ENCODE assay signal across 23 cellular contexts in the genomic region with DNA sequence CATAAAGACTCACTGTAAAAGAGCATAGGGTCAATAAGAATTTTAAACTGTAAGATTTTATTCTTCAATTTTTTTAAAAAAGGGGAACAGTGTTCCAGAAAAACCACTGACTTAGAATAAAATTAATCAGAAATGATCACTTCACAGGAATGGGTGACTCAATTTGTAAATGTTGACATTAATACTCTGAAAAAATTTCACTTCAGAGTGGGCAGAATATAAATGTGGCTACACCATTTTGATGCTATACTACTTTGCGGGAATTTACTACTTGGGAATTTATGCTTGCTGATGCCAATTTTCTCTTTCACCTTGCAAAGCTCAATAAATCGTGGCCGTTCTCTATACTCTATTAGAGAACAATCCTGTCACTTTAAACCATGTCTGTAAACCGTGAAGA.
"Had no signal": no experiment of that assay in that cellular context is flagged by ENCODE, and none has a peak within 500 bp of the region (broad histone marks: within the 10 kb centered on the region; RNA-seq: fewer than 3 reads in every experiment).

No MANE protein-coding gene starts in this region.

- DNase-seq: islet precursor cell; left ventricle myocardium inferior; mesendoderm; naive B cell; natural killer cell; nephron progenitor cell; ovary; right lobe of liver; stimulated activated CD4-positive, alpha-beta T cell treated with anti-CD3 and anti-CD28 coated beads, Interleukin-12 subunit alpha, Interleukin-12 subunit beta, amount 100 ng/mL, for 4 hours; stimulated activated CD4-positive, alpha-beta T cell treated with anti-CD3 and anti-CD28 coated beads, Interleukin-15, amount 100 ng/mL, for 24 hours; stimulated activated CD4-positive, alpha-beta T cell treated with anti-CD3 and anti-CD28 coated beads, Interleukin-2, amount 100 ng/mL, for 24 hours; stimulated activated CD4-positive, alpha-beta T cell treated with anti-CD3 and anti-CD28 coated beads, Interleukin-4, amount 100 ng/mL, for 1 hour; stimulated activated naive B cell treated with anti-CD40 and anti-IgM and Interleukin-4, amounts not matched to agents 10 μg/mL and 1 μg/mL and 100 μg/mL, for 72 hours; stimulated activated naive CD8-positive, alpha-beta T cell treated with anti-CD3 and anti-CD28 coated beads, Interleukin-15, Interleukin-2, amounts not matched to agents 100 U/mL and 50 U/mL, for 24 hours; stomach; testis; thyroid gland; transverse colon; upper lobe of left lung had no signal

- H3K27ac ChIP-seq: left ventricle myocardium inferior, ovary, right atrium auricular region, right lobe of liver, stomach, testis, thyroid gland, transverse colon, upper lobe of left lung, vagina had no signal

- H3K27me3 ChIP-seq: ovary, right atrium auricular region, right lobe of liver, stomach, testis, thyroid gland, transverse colon, upper lobe of left lung, vagina had no signal

- H3K36me3 ChIP-seq: ovary had no signal

- ATAC-seq: natural killer cell; right lobe of liver; stimulated activated naive B cell treated with anti-CD40 and anti-IgM and Interleukin-4, amounts not matched to agents 10 μg/mL and 1 μg/mL and 100 μg/mL, for 72 hours; stimulated activated naive CD8-positive, alpha-beta T cell treated with anti-CD3 and anti-CD28 coated beads, Interleukin-15, Interleukin-2, amounts not matched to agents 100 U/mL and 50 U/mL, for 24 hours had no signal

- H3K4me1 ChIP-seq: left ventricle myocardium inferior, right atrium auricular region, right lobe of liver, stomach, testis, thyroid gland, transverse colon, upper lobe of left lung, vagina had no signal

- H3K9me3 ChIP-seq: ovary, right atrium auricular region, right lobe of liver, stomach, testis, thyroid gland, transverse colon, upper lobe of left lung, vagina had no signal

- H3K4me3 ChIP-seq: left ventricle myocardium inferior, lung, ovary, right atrium auricular region, right lobe of liver, smooth muscle cell, stomach, testis, thyroid gland, transverse colon, upper lobe of left lung, vagina had no signal
